20 cellular contexts compared by ENCODE assay signal in genomic region chr21:34383724-34384415, GRCh38. TPM values are rescaled to one million over a fixed set of nuclear protein-coding genes. Genes with fewer than 3 reads are reported as not detected.
DNase-seq lines count a peak whose midpoint lies in the region; ATAC-seq, FAIRE-seq and TF ChIP-seq lines count a peak whose summit lies in the region.
"Not testable (repeated sequence)": the region's sequence is repeated elsewhere in the genome, so short reads cannot be mapped to it uniquely, and the experiment has no call there.
"Had no signal": no experiment of that assay in that cellular context is flagged by ENCODE, and none has a peak within 500 bp of the region (broad histone marks: within the 10 kb centered on the region; RNA-seq: fewer than 3 reads in every experiment).

No MANE protein-coding gene starts in this region.

- not testable (repeated sequence) for DNase-seq in WTC11 (ENCODE audit: low spot score)

- FAIRE-seq in G401.6 (lab: Jason Lieb, UNC) = peak; percentile 71

- H3K4me3 Mint-ChIP-seq in WTC11 = not testable (repeated sequence)

- H3K36me3 Mint-ChIP-seq in WTC11 = not testable (repeated sequence)

- not testable (repeated sequence) for H3K27ac Mint-ChIP-seq in WTC11

- not testable (repeated sequence) for H3K27me3 Mint-ChIP-seq in WTC11 (ENCODE audit: low read depth)

- ATAC-seq in GM18907 (IDR thresholded peaks at IDR 0.05; ENCODE audit: unreplicated experiment) (peak; percentile 77), GM19467 (IDR thresholded peaks at IDR 0.05; ENCODE audit: unreplicated experiment) (peak; percentile 77), GM21786 (IDR thresholded peaks at IDR 0.05; ENCODE audit: unreplicated experiment) (peak; percentile 85), HG02885 (IDR thresholded peaks at IDR 0.05; ENCODE audit: poor library complexity, unreplicated experiment) (peak; percentile 96), HG03354 (IDR thresholded peaks at IDR 0.05; ENCODE audit: poor library complexity, severe bottlenecking, unreplicated experiment) (peak; percentile 87), WTC11 (peak; percentile 91), esophagus mucosa (peak; percentile 68)

- POLR2A ChIA-PET in WTC11 (lab: Charles Lee) = not testable (repeated sequence)

- not testable (repeated sequence) for H3K9me3 Mint-ChIP-seq in WTC11

- not testable (repeated sequence) for TF ChIP-seq CTCF in WTC11 (IDR thresholded peaks at IDR 0.05)

- H3K4me1 Mint-ChIP-seq in WTC11 = not testable (repeated sequence)

- CTCF ChIA-PET in WTC11 (lab: Charles Lee) = not testable (repeated sequence)

RNA-seq across cellular contexts. Expression of gene SMIM11, which starts 8.6 kb away (rescaled TPM):
- total RNA-seq in WTC11 (2021) (1.4 to 17.3 TPM (median 2.8 TPM) in 3 replicates), esophagus mucosa (2.6 TPM)
- total RNA-seq: ascending aorta had no signal

RNA-seq across cellular contexts. Expression of gene KCNE2, which starts 20.1 kb away (rescaled TPM):
- total RNA-seq in WTC11 (2021) (0.23 to 0.62 TPM (median 0.44 TPM) in 3 replicates), esophagus mucosa (not detected)
- total RNA-seq: activated CD4-positive, alpha-beta memory T cell treated with anti-CD3 and anti-CD28 coated beads for 36 hours; ascending aorta; gastrocnemius medialis; H7; kidney; lung microvascular endothelial cell; NCI-H460; Peyer's patch; SJSA1; smooth muscle cell; subcutaneous adipose tissue; ureter had no signal

RNA-seq across cellular contexts. Expression of gene SMIM34, which starts 39.9 kb away (rescaled TPM):
- total RNA-seq in WTC11 (2021) (not detected in 3 replicates), esophagus mucosa (not detected)
- total RNA-seq: activated CD4-positive, alpha-beta memory T cell treated with anti-CD3 and anti-CD28 coated beads for 36 hours; ascending aorta; gastrocnemius medialis; H7; lung microvascular endothelial cell; NCI-H460; Peyer's patch; SJSA1; smooth muscle cell; ureter had no signal
